ENCODE assay signal across 8 cellular contexts in the genomic region with DNA sequence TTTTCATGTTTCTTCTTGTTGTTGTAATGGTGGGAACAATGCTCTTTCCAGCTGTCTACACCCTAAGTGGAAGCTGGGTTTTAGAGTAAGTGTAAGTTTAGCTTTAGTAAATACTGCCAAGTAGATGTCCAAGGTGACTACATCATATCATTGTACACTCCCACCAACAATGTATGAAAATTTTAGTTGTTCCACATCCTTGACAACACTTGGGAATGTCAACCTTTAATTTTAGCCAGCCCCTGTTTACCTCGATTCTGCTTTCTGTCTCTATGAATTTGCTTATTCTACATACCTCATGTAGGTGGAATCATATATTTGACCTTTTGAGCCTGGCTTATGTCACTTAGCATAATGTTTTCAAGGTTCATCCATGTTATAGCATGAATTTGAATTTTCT.
"Had no signal": no experiment of that assay in that cellular context is flagged by ENCODE, and none has a peak within 500 bp of the region (broad histone marks: within the 10 kb centered on the region; RNA-seq: fewer than 3 reads in every experiment).

No MANE protein-coding gene starts in this region.

- FAIRE-seq: H1, H54, HTR-8/SVneo had no signal

- H3K4me2 ChIP-seq: GM23338 had no signal

- ATAC-seq: GM23338 had no signal

- H2AFZ ChIP-seq: GM23338 had no signal

- H3K4me3 ChIP-seq: GM23338 had no signal

- DNase-seq: H9, HCEC 1CT, HFFc6, KG1 had no signal
